ENCODE assay signal across 8 cellular contexts in the genomic region with DNA sequence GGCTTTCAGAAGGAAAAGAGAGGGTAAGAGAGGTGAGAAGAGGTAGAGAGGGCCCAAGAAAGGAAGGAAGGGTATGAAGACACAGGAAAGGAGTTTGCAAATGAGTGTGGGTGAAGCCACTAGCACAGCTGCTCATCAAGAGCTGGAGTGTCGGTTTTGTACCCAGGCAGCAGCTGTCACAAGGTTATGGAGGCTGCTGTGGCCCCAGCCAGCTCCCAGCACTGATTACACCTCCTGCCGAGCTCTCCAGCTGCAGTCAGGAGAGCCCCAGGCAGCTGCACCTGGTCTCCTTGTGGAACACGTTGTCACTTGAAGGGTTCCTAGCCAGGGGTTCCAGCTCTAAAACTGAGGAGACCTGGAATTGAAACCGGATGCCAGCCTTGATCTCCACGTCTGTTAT.
A peak's percentile ranks its signal among the peaks of the same experiment; 100 is the strongest.
DNase-seq lines count a peak whose midpoint lies in the region; ATAC-seq lines count a peak whose summit lies in the region.

No MANE protein-coding gene starts in this region.

- ATAC-seq in HG03039 (IDR thresholded peaks at IDR 0.05; ENCODE audit: unreplicated experiment) (peak; percentile 85), GM21360 (IDR thresholded peaks at IDR 0.05; ENCODE audit: unreplicated experiment) (no peak)

- H3K9me3 Mint-ChIP-seq in activated naive CD4-positive, alpha-beta T cell treated with anti-CD3 and anti-CD28 coated beads, Interleukin-2, amount 50 U/mL, for 24 hours: no peaks in the 10 kb centered on the region

- no peak for DNase-seq in activated naive CD4-positive, alpha-beta T cell treated with Interleukin-2 at 50 U/mL for 16 hours
- DNase-seq in NCI-H2171 treated with DMSO at 0.1 percent for 48 hours (lab: John Stamatoyannopoulos, UW): peak; percentile 98
- DNase-seq in islet precursor cell: peak; percentile 73
- DNase-seq in cerebellar cortex (ENCODE audit: low spot score): no peak
- DNase-seq in central memory CD4-positive, alpha-beta T cell: no peak

- no peaks in the 10 kb centered on the region for H3K27me3 Mint-ChIP-seq in activated naive CD4-positive, alpha-beta T cell treated with anti-CD3 and anti-CD28 coated beads, Interleukin-2, amount 50 U/mL, for 24 hours

- peak overlapping the region; percentile 23 for H3K4me3 Mint-ChIP-seq in activated naive CD4-positive, alpha-beta T cell treated with anti-CD3 and anti-CD28 coated beads, Interleukin-2, amount 50 U/mL, for 24 hours

- H3K36me3 Mint-ChIP-seq in activated naive CD4-positive, alpha-beta T cell treated with anti-CD3 and anti-CD28 coated beads, Interleukin-2, amount 50 U/mL, for 24 hours: no peaks in the 10 kb centered on the region

- peak overlapping the region; percentile 70 for H3K27ac Mint-ChIP-seq in activated naive CD4-positive, alpha-beta T cell treated with anti-CD3 and anti-CD28 coated beads, Interleukin-2, amount 50 U/mL, for 24 hours

- peaks cover 62% of the 10 kb centered on the region for H3K4me1 Mint-ChIP-seq in activated naive CD4-positive, alpha-beta T cell treated with anti-CD3 and anti-CD28 coated beads, Interleukin-2, amount 50 U/mL, for 24 hours

Comparison
In these comparisons a context has a peak if more than half of its experiments do, and no peak if none do; other contexts are left out.
1. DNase-seq: peak in NCI-H2171 treated with DMSO at 0.1 percent for 48 hours (single experiment) and islet precursor cell (single experiment); none in activated naive CD4-positive, alpha-beta T cell treated with Interleukin-2 at 50 U/mL for 16 hours (single experiment), cerebellar cortex (single experiment) and central memory CD4-positive, alpha-beta T cell (single experiment).